ENCODE assay signal across 18 cellular contexts in the genomic region with DNA sequence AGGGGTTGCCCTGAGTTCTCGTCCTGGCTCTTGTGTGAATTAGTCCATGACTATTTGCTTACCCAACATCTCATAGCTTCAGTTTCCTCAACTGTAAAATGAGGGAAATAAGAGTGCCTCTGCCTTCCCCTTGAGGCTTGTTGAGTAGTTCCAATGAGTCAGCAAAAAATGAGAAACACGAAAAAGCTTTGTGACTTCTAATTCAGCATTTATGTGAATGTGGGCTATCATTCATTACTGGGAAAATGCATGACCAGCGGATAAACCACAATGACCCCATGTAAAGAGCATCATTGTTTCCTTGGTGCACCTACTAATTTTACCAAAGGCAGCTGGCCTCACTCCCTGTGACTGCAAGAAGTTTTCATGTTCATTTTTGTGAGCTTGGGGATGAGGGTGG.
"Had no signal": no experiment of that assay in that cellular context is flagged by ENCODE, and none has a peak within 500 bp of the region (broad histone marks: within the 10 kb centered on the region; RNA-seq: fewer than 3 reads in every experiment).

No MANE protein-coding gene starts in this region.

- H3K36me3 ChIP-seq: suprapubic skin, upper lobe of right lung had no signal

- ATAC-seq: activated CD8-positive, alpha-beta T cell treated with anti-CD3 and anti-CD28 coated beads, Interleukin-2, amount 10 ng/mL, durations not matched to agents 7 days and 5 days; body of pancreas; left lobe of liver; mucosa of descending colon; natural killer cell; upper lobe of right lung had no signal

- H3K9me3 ChIP-seq: body of pancreas, mucosa of descending colon, suprapubic skin, upper lobe of right lung had no signal

- H3K36me3 Mint-ChIP-seq: natural killer cell had no signal

- H3K27ac Mint-ChIP-seq: activated CD8-positive, alpha-beta T cell treated with anti-CD3 and anti-CD28 coated beads, Interleukin-2, amount 10 ng/mL, durations not matched to agents 7 days and 5 days; dendritic cell treated with granulocyte-macrophage colony-stimulating factor and Interleukin-4, amounts not matched to agents 40 ng/mL and 50 ng/mL, for 4 days; natural killer cell had no signal

- H3K27ac ChIP-seq: body of pancreas, suprapubic skin, upper lobe of right lung had no signal

- H3K9me3 Mint-ChIP-seq: central memory CD8-positive, alpha-beta T cell; dendritic cell treated with granulocyte-macrophage colony-stimulating factor and Interleukin-4, amounts not matched to agents 40 ng/mL and 50 ng/mL, for 4 days; natural killer cell had no signal

- H3K4me3 ChIP-seq: body of pancreas, mucosa of descending colon, suprapubic skin, upper lobe of right lung had no signal

- DNase-seq: activated CD4-positive, alpha-beta T cell treated with anti-CD3 and anti-CD28 coated beads for 48 hours; activated CD8-positive, alpha-beta memory T cell treated with anti-CD3 and anti-CD28 coated beads, Interleukin-2, amount 50 U/mL, for 48 hours; activated CD8-positive, alpha-beta T cell treated with anti-CD3 and anti-CD28 coated beads, Interleukin-2, amount 10 ng/mL, durations not matched to agents 7 days and 5 days; activated naive CD4-positive, alpha-beta T cell treated with Interleukin-2 at 50 U/mL for 16 hours; body of pancreas; erythroblast; head of caudate nucleus; mucosa of descending colon; natural killer cell; nucleus accumbens; stimulated activated CD4-positive, alpha-beta T cell treated with anti-CD3 and anti-CD28 coated beads, Interleukin-2, amount 100 ng/mL, for 48 hours; stimulated activated naive CD4-positive, alpha-beta T cell treated with Interleukin-2 at 50 U/mL for 16 hours; T-helper 1 cell; upper lobe of right lung had no signal

- H3K27me3 ChIP-seq: body of pancreas, suprapubic skin, upper lobe of right lung had no signal

- H3K4me1 ChIP-seq: body of pancreas, suprapubic skin, upper lobe of right lung had no signal
